In genomic region chr2:168643979-168644378, GRCh38 we compare ENCODE assay signal across 25 cellular contexts.
DNase-seq lines count a peak whose midpoint lies in the region; ATAC-seq and TF ChIP-seq lines count a peak whose summit lies in the region.
"Had no signal": no experiment of that assay in that cellular context is flagged by ENCODE, and none has a peak within 500 bp of the region (broad histone marks: within the 10 kb centered on the region; RNA-seq: fewer than 3 reads in every experiment).

No MANE protein-coding gene starts in this region.

- POLR2A ChIA-PET in AG04450 (lab: Yijun Ruan, JAX) (interaction anchor here (1.2 kb wide), 1 partner anchor 11 kb away, joined by 4 read pairs; no protein-coding TSS in a partner anchor), HEK293 (lab: Yijun Ruan, JAX) (no interaction called here)

- DNase-seq in AG04450 (ENCODE audit: low read depth, low spot score) (peak; percentile 27), fibroblast of gingiva (ENCODE audit: low read depth) (peak; percentile 65), right atrium auricular region (ENCODE audit: low spot score) (no peak), GDM1 (lab: John Stamatoyannopoulos, UW) (no peak), islet precursor cell (no peak), NCI-H82 (lab: John Stamatoyannopoulos, UW) (no peak)
- DNase-seq: activated B cell treated with CpG ODN at 0.5 μM for 24 hours; activated naive CD4-positive, alpha-beta T cell treated with Interleukin-2 at 50 U/mL for 16 hours; activated T-cell treated with anti-CD3 and anti-CD28 coated beads, Interleukin-2, amount 50 U/mL, for 4 hours; aorta; CD4-positive, alpha-beta T cell; colonic mucosa; mesenchymal stem cell; MM.1S; naive thymus-derived CD8-positive, alpha-beta T cell; NCI-H1694; NCI-H446 treated with DMSO at 0.1 percent for 48 hours; pancreas; small intestine; stimulated activated CD4-positive, alpha-beta T cell treated with anti-CD3 and anti-CD28 coated beads, Interleukin-2, amount 100 ng/mL, for 48 hours; stimulated activated naive CD4-positive, alpha-beta T cell treated with Interleukin-2 at 50 U/mL for 16 hours; transverse colon had no signal

- H3K9me3 ChIP-seq in AG04450 (ENCODE audit: control insufficient read depth, insufficient read depth, low read length), result no peaks in the 10 kb centered on the region
- H3K9me3 ChIP-seq in HEK293 (ENCODE audit: control insufficient read depth, insufficient read depth, low read depth, low read length), result no peaks in the 10 kb centered on the region
- H3K9me3 ChIP-seq in right atrium auricular region, result no peaks in the 10 kb centered on the region
- H3K9me3 ChIP-seq: colonic mucosa, pancreas, transverse colon had no signal

- TF ChIP-seq CTCF in AG04450 (IDR thresholded peaks at IDR 0.05; ENCODE audit: low read depth, low read length), result no peak
- TF ChIP-seq CTCF in HEK293 (tag by site-specific recombination; IDR thresholded peaks at IDR 0.05), result no peak
- TF ChIP-seq CTCF in right atrium auricular region (IDR thresholded peaks at IDR 0.05), result no peak

- H3K36me3 ChIP-seq in HEK293 (ENCODE audit: control insufficient read depth in 2 of 2, insufficient read depth in 1 of 2, low read length in 2 of 2), result no peaks in the 10 kb centered on the region
- H3K36me3 ChIP-seq in right atrium auricular region, result no peaks in the 10 kb centered on the region
- H3K36me3 ChIP-seq: colonic mucosa, pancreas, transverse colon had no signal

- H3K27me3 ChIP-seq in AG04450 (ENCODE audit: control insufficient read depth, insufficient read depth, low read length), result no peaks in the 10 kb centered on the region
- H3K27me3 ChIP-seq in right atrium auricular region, result no peaks in the 10 kb centered on the region
- H3K27me3 ChIP-seq: colonic mucosa, pancreas, transverse colon had no signal

- CTCF ChIA-PET in AG04450 (lab: Charles Lee), result no interaction called here
- CTCF ChIA-PET in HEK293 (lab: Yijun Ruan, JAX), result no interaction called here

- H3K27ac ChIP-seq in AG04450 (ENCODE audit: low read depth, low read length), result no peak overlapping the region
- no peak overlapping the region for H3K27ac ChIP-seq in HEK293 (ENCODE audit: extremely low read depth, low read depth, low read length)
- peak overlapping the region; percentile 74 to 89 for H3K27ac ChIP-seq in right atrium auricular region
- H3K27ac ChIP-seq: colonic mucosa, pancreas, transverse colon had no signal

- no peak for ATAC-seq in GM19463 (IDR thresholded peaks at IDR 0.05; ENCODE audit: unreplicated experiment)
- ATAC-seq: activated T-cell treated with anti-CD3 and anti-CD28 coated beads, Interleukin-2, amount 50 U/mL, for 4 hours; GM12878; naive thymus-derived CD8-positive, alpha-beta T cell; pancreas had no signal

- H3K4me3 ChIP-seq in AG04450 (ENCODE audit: low read depth, low read length) (no peak overlapping the region), HEK293 (ENCODE audit: low read depth, low read length) (no peak overlapping the region), right atrium auricular region (no peak overlapping the region)
- H3K4me3 ChIP-seq: colonic mucosa, GM12878, pancreas, transverse colon had no signal

- peaks cover 9% of the 10 kb centered on the region for H3K4me1 ChIP-seq in HEK293 (ENCODE audit: control insufficient read depth, insufficient read depth, low read length)
- peaks cover 0 to 32% of the 10 kb centered on the region in 2 donors for H3K4me1 ChIP-seq in right atrium auricular region

TF ChIP-seq in HEK293, 187 proteins besides CTCF, POLR2A, EP300 and RAD21:
- TF ChIP-seq, protein P1, sequence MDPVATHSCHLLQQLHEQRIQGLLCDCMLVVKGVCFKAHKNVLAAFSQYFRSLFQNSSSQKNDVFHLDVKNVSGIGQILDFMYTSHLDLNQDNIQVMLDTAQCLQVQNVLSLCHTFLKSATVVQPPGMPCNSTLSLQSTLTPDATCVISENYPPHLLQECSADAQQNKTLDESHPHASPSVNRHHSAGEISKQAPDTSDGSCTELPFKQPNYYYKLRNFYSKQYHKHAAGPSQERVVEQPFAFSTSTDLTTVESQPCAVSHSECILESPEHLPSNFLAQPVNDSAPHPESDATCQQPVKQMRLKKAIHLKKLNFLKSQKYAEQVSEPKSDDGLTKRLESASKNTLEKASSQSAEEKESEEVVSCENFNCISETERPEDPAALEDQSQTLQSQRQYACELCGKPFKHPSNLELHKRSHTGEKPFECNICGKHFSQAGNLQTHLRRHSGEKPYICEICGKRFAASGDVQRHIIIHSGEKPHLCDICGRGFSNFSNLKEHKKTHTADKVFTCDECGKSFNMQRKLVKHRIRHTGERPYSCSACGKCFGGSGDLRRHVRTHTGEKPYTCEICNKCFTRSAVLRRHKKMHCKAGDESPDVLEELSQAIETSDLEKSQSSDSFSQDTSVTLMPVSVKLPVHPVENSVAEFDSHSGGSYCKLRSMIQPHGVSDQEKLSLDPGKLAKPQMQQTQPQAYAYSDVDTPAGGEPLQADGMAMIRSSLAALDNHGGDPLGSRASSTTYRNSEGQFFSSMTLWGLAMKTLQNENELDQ (tag by site-specific recombination; IDR thresholded peaks at IDR 0.05; ENCODE audit: low read depth), result no peak
- TF ChIP-seq ZNF292 (tag by site-specific recombination; IDR thresholded peaks at IDR 0.05; ENCODE audit: borderline replicate concordance, low read depth) (no peak), ZNF48 (tag by site-specific recombination; IDR thresholded peaks at IDR 0.05) (no peak), PRDM1 (tag by site-specific recombination; IDR thresholded peaks at IDR 0.05) (peak; percentile 79; the same call in 1 of the 2 replicates), PATZ1 (tag by site-specific recombination; IDR thresholded peaks at IDR 0.05) (no peak)

Comparison
In these comparisons a context has a peak if more than half of its experiments do, and no peak if none do; other contexts are left out.
1. DNase-seq: peak in AG04450 (single experiment) and fibroblast of gingiva (single experiment); none in right atrium auricular region (single experiment), GDM1 (single experiment), islet precursor cell (single experiment) and NCI-H82 (single experiment).
2. H3K27ac ChIP-seq: peak in right atrium auricular region (2 of 2); none in AG04450 (single experiment) and HEK293 (single experiment).